9 cellular contexts compared by ENCODE assay signal in genomic region chr17:3827124-3827773, GRCh38. TPM values are rescaled to one million over a fixed set of nuclear protein-coding genes. Genes with fewer than 3 reads are reported as not detected.
DNase-seq lines count a peak whose midpoint lies in the region; ATAC-seq, FAIRE-seq and TF ChIP-seq lines count a peak whose summit lies in the region.
"Had no signal": no experiment of that assay in that cellular context is flagged by ENCODE, and none has a peak within 500 bp of the region (broad histone marks: within the 10 kb centered on the region; RNA-seq: fewer than 3 reads in every experiment).

No MANE protein-coding gene starts in this region.

- peaks cover 61% of the 10 kb centered on the region for H3K36me3 Mint-ChIP-seq in brain

- H3K27me3 ChIP-seq in left lung = no peaks in the 10 kb centered on the region

- H3K27me3 Mint-ChIP-seq in brain = no peaks in the 10 kb centered on the region
- H3K27me3 Mint-ChIP-seq: activated naive CD4-positive, alpha-beta T cell treated with anti-CD3 and anti-CD28 coated beads, Interleukin-2, amount 50 U/mL, for 24 hours had no signal

- peaks cover 16% of the 10 kb centered on the region for H3K4me1 Mint-ChIP-seq in brain
- H3K4me1 Mint-ChIP-seq: activated naive CD4-positive, alpha-beta T cell treated with anti-CD3 and anti-CD28 coated beads, Interleukin-2, amount 50 U/mL, for 24 hours had no signal

- H3K36me3 ChIP-seq in left lung = peaks cover 0 to 77% of the 10 kb centered on the region in 2 donors

- intact Hi-C loops in left lung (cut with DNase I) = no loop called here

- H3K9me3 Mint-ChIP-seq in brain = peaks cover 0 to 2% (median 0%) of the 10 kb centered on the region in 5 experiments
- H3K9me3 Mint-ChIP-seq: activated naive CD4-positive, alpha-beta T cell treated with anti-CD3 and anti-CD28 coated beads, Interleukin-2, amount 50 U/mL, for 24 hours had no signal

- H3K27ac ChIP-seq in left lung = no peak overlapping the region

- H3K27ac Mint-ChIP-seq in brain = no peak overlapping the region
- H3K27ac Mint-ChIP-seq: activated naive CD4-positive, alpha-beta T cell treated with anti-CD3 and anti-CD28 coated beads, Interleukin-2, amount 50 U/mL, for 24 hours had no signal

- no peak overlapping the region for H3K4me3 ChIP-seq in left lung

- TF ChIP-seq CTCF in brain (conservative IDR thresholded peaks at IDR 0.05) (peak; percentile 58 to 72), left lung (IDR thresholded peaks at IDR 0.05) (peak; percentile 58 to 64)

- peak; percentile 92 for ATAC-seq in left lung
- no peak for ATAC-seq in HG03159 (IDR thresholded peaks at IDR 0.05; ENCODE audit: unreplicated experiment)

- no peak overlapping the region for H3K4me3 Mint-ChIP-seq in brain
- H3K4me3 Mint-ChIP-seq: activated naive CD4-positive, alpha-beta T cell treated with anti-CD3 and anti-CD28 coated beads, Interleukin-2, amount 50 U/mL, for 24 hours had no signal

- no peaks in the 10 kb centered on the region for H3K9me3 ChIP-seq in left lung

- H3K4me1 ChIP-seq in left lung = no peaks in the 10 kb centered on the region

- FAIRE-seq in TTC549 (lab: Jason Lieb, UNC) = peak; percentile 41

- DNase-seq in DMS 273 (lab: John Stamatoyannopoulos, UW; ENCODE audit: unreplicated experiment) (peak; percentile 74), HT1080 (ENCODE audit: low read depth) (peak; percentile 58), left lung (peak in 1 of 2 donors; percentile 52), NCI-H187 treated with DMSO at 0.1 percent for 48 hours (lab: John Stamatoyannopoulos, UW) (no peak)
- DNase-seq in stimulated activated CD4-positive, alpha-beta T cell treated with anti-CD3 and anti-CD28 coated beads, TNF-alpha, amount 100 ng/mL, for 1 hour (ENCODE audit: low read depth in 3 of 3, low spot score in 1 of 3) = peak; percentile 23 to 37 (median 36)

RNA-seq across cellular contexts. Expression of gene NCBP3, which starts 18.8 kb away (rescaled TPM):
- 20.5 and 23.6 TPM in 2 replicates for total RNA-seq in HT1080 (2014; rRNA removed; shearing (Covaris generic))
- polyA plus RNA-seq in HT1080 (2015; cell fraction: cytosol; rRNA removed) = 12.3 and 13.6 TPM in 2 replicates
- polyA plus RNA-seq in HT1080 (2015; cell fraction: nucleus; rRNA removed) = 73.5 and 81.9 TPM in 2 replicates
- polyA plus RNA-seq in brain (ENCODE audit: insufficient read depth, low read depth, low replicate concordance) = 30.7 TPM
- 10 to 100 TPM; 30.6 to 31.8 TPM for total RNA-seq in left lung

RNA-seq across cellular contexts. Expression of gene ITGAE, which starts 26.3 kb away (rescaled TPM):
- 26.9 and 34.0 TPM in 2 replicates for total RNA-seq in HT1080 (2014; rRNA removed; shearing (Covaris generic))
- 29.1 and 35.0 TPM in 2 replicates for polyA plus RNA-seq in HT1080 (2015; cell fraction: cytosol; rRNA removed)
- 20.6 and 23.2 TPM in 2 replicates for polyA plus RNA-seq in HT1080 (2015; cell fraction: nucleus; rRNA removed)
- 20.9 TPM for polyA plus RNA-seq in brain (ENCODE audit: insufficient read depth, low read depth, low replicate concordance)
- total RNA-seq in left lung = 10 to 100 TPM; 21.0 to 30.5 TPM
